ENCODE assay signal across 1 cellular context in genomic region chr1:100151679-100152078, GRCh38.
TF ChIP-seq lines count a peak whose summit lies in the region.

No MANE protein-coding gene starts in this region.

TF ChIP-seq in GM12878, 131 proteins besides CTCF, POLR2A, EP300 and RAD21:
- TF ChIP-seq ELK1 (IDR thresholded peaks at IDR 0.05; ENCODE audit: low read depth, low read length) (no peak), ZNF24 (IDR thresholded peaks at IDR 0.05) (no peak), NR2C2 (IDR thresholded peaks at IDR 0.05; ENCODE audit: borderline replicate concordance, control insufficient read depth, insufficient read length, low read depth) (no peak), KAT2A (conservative IDR thresholded peaks at IDR 0.05; ENCODE audit: control insufficient read depth, low read depth, low read length) (no peak)
